ENCODE assay signal across 9 cellular contexts in genomic region chr1:114755006-114755936, GRCh38.
DNase-seq lines count a peak whose midpoint lies in the region; TF ChIP-seq lines count a peak whose summit lies in the region.
"Had no signal": no experiment of that assay in that cellular context is flagged by ENCODE, and none has a peak within 500 bp of the region (broad histone marks: within the 10 kb centered on the region; RNA-seq: fewer than 3 reads in every experiment).

No MANE protein-coding gene starts in this region.

- H3K4me3 ChIP-seq in iPS-18c (ENCODE audit: insufficient read depth, low read depth, low read length) = peak overlapping the region; percentile 100
- peak overlapping the region in 1 of 2 donors; percentile 92 for H3K4me3 ChIP-seq in tibial artery

- CTCF ChIA-PET in activated naive CD4-positive, alpha-beta T cell treated with anti-CD3 and anti-CD28 coated beads, Interleukin-2, amount 10 ng/mL, durations not matched to agents 7 days and 5 days (lab: Charles Lee) = interaction anchor here (0.6 to 1.1 kb wide), 2 partner anchors 8 to 997 kb away, joined by 3 read pairs; no protein-coding TSS in a partner anchor

- DNase-seq in activated naive CD4-positive, alpha-beta T cell treated with anti-CD3 and anti-CD28 coated beads, Interleukin-2, amount 10 ng/mL, durations not matched to agents 7 days and 5 days = no peak
- DNase-seq in activated naive CD4-positive, alpha-beta T cell (lab: John Stamatoyannopoulos, UW) = no peak
- DNase-seq in tibial artery = no peak
- no peak for DNase-seq in cerebellar nuclear complex (lab: John Stamatoyannopoulos, UW)
- no peak for DNase-seq in foreskin melanocyte
- no peak for DNase-seq in middle frontal gyrus (ENCODE audit: extremely low spot score, low spot score)
- DNase-seq: NCI-H526 treated with DMSO at 0.1 percent for 48 hours had no signal

- peaks cover 32% of the 10 kb centered on the region for H3K36me3 Mint-ChIP-seq in activated naive CD4-positive, alpha-beta T cell treated with anti-CD3 and anti-CD28 coated beads, Interleukin-2, amount 10 ng/mL, durations not matched to agents 7 days and 5 days

- H3K27me3 Mint-ChIP-seq in activated naive CD4-positive, alpha-beta T cell treated with anti-CD3 and anti-CD28 coated beads, Interleukin-2, amount 10 ng/mL, durations not matched to agents 7 days and 5 days = no peaks in the 10 kb centered on the region

- H3K9me3 ChIP-seq in iPS-18c (ENCODE audit: control insufficient read depth, insufficient read depth, low read length) (no peaks in the 10 kb centered on the region), tibial artery (no peaks in the 10 kb centered on the region)

- H3K4me3 Mint-ChIP-seq in activated naive CD4-positive, alpha-beta T cell treated with anti-CD3 and anti-CD28 coated beads, Interleukin-2, amount 10 ng/mL, durations not matched to agents 7 days and 5 days = peak overlapping the region; percentile 100

- H3K27ac ChIP-seq in VCaP = peak overlapping the region; percentile 97
- peak overlapping the region; percentile 4 to 100 for H3K27ac ChIP-seq in tibial artery

- no peak for TF ChIP-seq CTCF in VCaP (conservative IDR thresholded peaks at IDR 0.05)
- no peak for TF ChIP-seq CTCF in tibial artery (IDR thresholded peaks at IDR 0.05)

- H3K27ac Mint-ChIP-seq in activated naive CD4-positive, alpha-beta T cell treated with anti-CD3 and anti-CD28 coated beads, Interleukin-2, amount 10 ng/mL, durations not matched to agents 7 days and 5 days = peak overlapping the region; percentile 100

- intact Hi-C loops in tibial artery (cut with DNase I; ENCODE audit: low total_unique reads) = no loop called here

- no peaks in the 10 kb centered on the region for H3K27me3 ChIP-seq in tibial artery

- peaks cover 0 to 68% (median 50%) of the 10 kb centered on the region in 4 donors for H3K4me1 ChIP-seq in tibial artery

- peaks cover 76% of the 10 kb centered on the region for H3K4me1 Mint-ChIP-seq in activated naive CD4-positive, alpha-beta T cell treated with anti-CD3 and anti-CD28 coated beads, Interleukin-2, amount 10 ng/mL, durations not matched to agents 7 days and 5 days

- H3K36me3 ChIP-seq in tibial artery = no peaks in the 10 kb centered on the region

- H3K9me3 Mint-ChIP-seq in activated naive CD4-positive, alpha-beta T cell treated with anti-CD3 and anti-CD28 coated beads, Interleukin-2, amount 10 ng/mL, durations not matched to agents 7 days and 5 days = peaks cover 3% of the 10 kb centered on the region
